Comparison of ENCODE assay signal across 20 cellular contexts in the genomic region with DNA sequence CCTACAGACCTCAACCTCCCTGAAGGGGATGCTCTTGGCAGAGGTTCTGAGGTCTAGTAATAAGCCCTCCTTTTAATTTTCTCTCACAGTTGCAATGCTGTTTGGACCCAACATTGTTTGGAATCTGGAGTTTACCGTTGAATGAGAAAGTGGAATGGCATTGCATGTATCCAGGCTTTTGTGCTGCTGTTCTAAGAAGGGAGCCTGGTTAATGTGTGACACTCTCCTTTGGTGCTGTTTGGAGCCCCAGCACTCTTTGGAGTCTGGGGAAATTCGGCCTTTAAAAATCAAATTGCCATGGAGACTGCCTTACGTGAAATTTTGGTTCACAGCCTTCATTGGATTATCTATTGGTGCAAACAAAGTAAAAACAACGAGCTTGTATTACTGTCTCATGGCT. TPM values are rescaled to one million over a fixed set of nuclear protein-coding genes. Genes with fewer than 3 reads are reported as not detected.
DNase-seq lines count a peak whose midpoint lies in the region; ATAC-seq and TF ChIP-seq lines count a peak whose summit lies in the region.
"Had no signal": no experiment of that assay in that cellular context is flagged by ENCODE, and none has a peak within 500 bp of the region (broad histone marks: within the 10 kb centered on the region; RNA-seq: fewer than 3 reads in every experiment).

No MANE protein-coding gene starts in this region.

- POLR2A ChIA-PET in MCF 10A (lab: Yijun Ruan, JAX), result interaction anchor here (1.2 to 1.6 kb wide), 3 partner anchors 11 to 71 kb away, joined by 3 to 4 read pairs (median 4); no protein-coding TSS in a partner anchor

- H3K4me3 ChIP-seq in breast epithelium (no peak overlapping the region), right atrium auricular region (no peak overlapping the region)
- H3K4me3 ChIP-seq: A549; BLaER1 treated with 17β-estradiol and CSF1 and Interleukin-3, amounts not matched to agents 10 nM and 100 nM had no signal

- intact Hi-C loops in breast epithelium (cut with DNase I; ENCODE audit: low total_unique reads), result loop anchor here (10.0 kb wide), 1 partner anchor 58 kb away; no protein-coding TSS in a partner anchor
- intact Hi-C loops in MCF 10A (cut with micrococcal nuclease), result no loop called here
- intact Hi-C loops in activated naive CD4-positive, alpha-beta T cell treated with anti-CD3 and anti-CD28 coated beads for 36 hours (cut with micrococcal nuclease), result no loop called here

- TF ChIP-seq POLR2A in breast epithelium (IDR thresholded peaks at IDR 0.05), result no peak

- TF ChIP-seq CTCF in breast epithelium (IDR thresholded peaks at IDR 0.05) (no peak), MCF 10A (IDR thresholded peaks at IDR 0.05; ENCODE audit: unreplicated experiment) (no peak), right atrium auricular region (IDR thresholded peaks at IDR 0.05) (no peak)

- H3K9me3 ChIP-seq in breast epithelium, result peaks cover 0 to 3% of the 10 kb centered on the region in 2 donors
- H3K9me3 ChIP-seq in right atrium auricular region, result no peaks in the 10 kb centered on the region
- H3K9me3 ChIP-seq: Caco-2 had no signal

- no peaks in the 10 kb centered on the region for H3K36me3 Mint-ChIP-seq in MCF 10A (ENCODE audit: insufficient read depth, unreplicated experiment)
- peaks cover 1% of the 10 kb centered on the region for H3K36me3 Mint-ChIP-seq in activated naive CD4-positive, alpha-beta T cell treated with anti-CD3 and anti-CD28 coated beads for 36 hours (ENCODE audit: low read depth)
- H3K36me3 Mint-ChIP-seq: CD8-positive, alpha-beta T cell had no signal

- BruUV-seq in MCF 10A (replicated peaks; lab: Mats Ljungman, UMichigan), result no TSS peak

- no peaks in the 10 kb centered on the region for H3K27me3 ChIP-seq in breast epithelium
- no peaks in the 10 kb centered on the region for H3K27me3 ChIP-seq in right atrium auricular region
- H3K27me3 ChIP-seq: BLaER1 treated with 17β-estradiol and CSF1 and Interleukin-3, amounts not matched to agents 10 nM and 100 nM had no signal

- H3K27ac ChIP-seq in breast epithelium, result peak overlapping the region; percentile 80 to 84
- H3K27ac ChIP-seq in right atrium auricular region, result no peak overlapping the region
- H3K27ac ChIP-seq: 22Rv1; BLaER1 treated with 17β-estradiol and CSF1 and Interleukin-3, amounts not matched to agents 10 nM and 100 nM; C4-2B had no signal

- H3K27me3 Mint-ChIP-seq in MCF 10A (ENCODE audit: insufficient read depth, unreplicated experiment), result no peaks in the 10 kb centered on the region
- H3K27me3 Mint-ChIP-seq in activated naive CD4-positive, alpha-beta T cell treated with anti-CD3 and anti-CD28 coated beads for 36 hours (ENCODE audit: low read depth), result peaks cover 6% of the 10 kb centered on the region

- H3K36me3 ChIP-seq in breast epithelium, result no peaks in the 10 kb centered on the region
- no peaks in the 10 kb centered on the region for H3K36me3 ChIP-seq in right atrium auricular region
- H3K36me3 ChIP-seq: BLaER1 treated with 17β-estradiol and CSF1 and Interleukin-3, amounts not matched to agents 10 nM and 100 nM had no signal

- H3K27ac Mint-ChIP-seq in MCF 10A (ENCODE audit: low read depth, unreplicated experiment), result no peak overlapping the region
- no peak overlapping the region for H3K27ac Mint-ChIP-seq in activated naive CD4-positive, alpha-beta T cell treated with anti-CD3 and anti-CD28 coated beads for 36 hours
- H3K27ac Mint-ChIP-seq: B cell; CD4-positive, alpha-beta T cell; CD8-positive, alpha-beta T cell had no signal

- H3K4me1 ChIP-seq in breast epithelium, result no peaks in the 10 kb centered on the region
- no peaks in the 10 kb centered on the region for H3K4me1 ChIP-seq in right atrium auricular region
- H3K4me1 ChIP-seq: Caco-2 had no signal

- H3K4me1 Mint-ChIP-seq in MCF 10A (ENCODE audit: insufficient read depth, unreplicated experiment), result peaks cover 19% of the 10 kb centered on the region
- no peaks in the 10 kb centered on the region for H3K4me1 Mint-ChIP-seq in activated naive CD4-positive, alpha-beta T cell treated with anti-CD3 and anti-CD28 coated beads for 36 hours (ENCODE audit: low read depth)
- H3K4me1 Mint-ChIP-seq: B cell had no signal

- no peak overlapping the region for H3K4me3 Mint-ChIP-seq in MCF 10A (ENCODE audit: unreplicated experiment)
- H3K4me3 Mint-ChIP-seq in activated naive CD4-positive, alpha-beta T cell treated with anti-CD3 and anti-CD28 coated beads for 36 hours, result no peak overlapping the region
- H3K4me3 Mint-ChIP-seq: B cell; CD4-positive, alpha-beta T cell; CD8-positive, alpha-beta T cell had no signal

- no peak for DNase-seq in breast epithelium (ENCODE audit: low spot score in 2 of 2)
- no peak for DNase-seq in MCF 10A (ENCODE audit: unreplicated experiment)
- peak; percentile 50 for DNase-seq in kidney tubule cell (ENCODE audit: low spot score)
- DNase-seq in renal cortical epithelial cell (ENCODE audit: low read depth), result peak; percentile 79
- no peak for DNase-seq in activated naive CD4-positive, alpha-beta T cell treated with anti-CD3 and anti-CD28 coated beads for 36 hours
- DNase-seq in right atrium auricular region (ENCODE audit: low spot score), result no peak
- DNase-seq: AML-193; Caco-2; Calu3; CD4-positive, alpha-beta T cell; CD8-positive, alpha-beta T cell; DMS79 treated with DMSO at 0.1 percent for 48 hours; GF-D8 had no signal

- no peak for ATAC-seq in GM18867 (IDR thresholded peaks at IDR 0.05; ENCODE audit: unreplicated experiment)
- ATAC-seq: A549; CD8-positive, alpha-beta T cell had no signal

- CTCF ChIA-PET in MCF 10A (lab: Yijun Ruan, JAX), result interaction anchor here (0.6 to 4.7 kb wide), 6 partner anchors 11 to 48 kb away, joined by 3 to 19 read pairs (median 4); no protein-coding TSS in a partner anchor
- CTCF ChIA-PET in activated naive CD4-positive, alpha-beta T cell treated with anti-CD3 and anti-CD28 coated beads for 36 hours (lab: Charles Lee), result interaction anchor here (2.0 to 2.6 kb wide), 2 partner anchors 11 to 40 kb away, joined by 9 to 11 read pairs; no protein-coding TSS in a partner anchor

- H3K9me3 Mint-ChIP-seq in MCF 10A (ENCODE audit: unreplicated experiment), result peaks cover 8% of the 10 kb centered on the region
- H3K9me3 Mint-ChIP-seq in activated naive CD4-positive, alpha-beta T cell treated with anti-CD3 and anti-CD28 coated beads for 36 hours, result peaks cover 11% of the 10 kb centered on the region

RNA-seq across cellular contexts. Expression of gene TMEM61, which starts 23.7 kb away (rescaled TPM):
- total RNA-seq in breast epithelium (1 to 10 TPM in 2 of 3 donors, under 1 TPM in 1; 0.32 to 8.3 (median 7.5) TPM), MCF 10A (2022) (0.39 TPM in 1 of 2 replicates, not detected in the other), renal cortical epithelial cell (0.35 TPM in 1 of 2 replicates, not detected in the other), right atrium auricular region (not detected)
- not detected for total RNA-seq in activated naive CD4-positive, alpha-beta T cell treated with anti-CD3 and anti-CD28 coated beads for 36 hours
- total RNA-seq: A172; B cell; Caco-2; CD4-positive, alpha-beta T cell; CD8-positive, alpha-beta T cell had no signal

RNA-seq across cellular contexts. Expression of gene BSND, which starts 42.0 kb away (rescaled TPM):
- total RNA-seq in breast epithelium (under 1 TPM in 2 of 3 donors, not detected in 1; under 0.01 to 0.15 TPM), MCF 10A (2022) (not detected in 2 replicates), renal cortical epithelial cell (0.45 TPM in 1 of 2 replicates, not detected in the other), right atrium auricular region (not detected)
- not detected for total RNA-seq in activated naive CD4-positive, alpha-beta T cell treated with anti-CD3 and anti-CD28 coated beads for 36 hours
- total RNA-seq: A172; B cell; Caco-2; Calu3; CD4-positive, alpha-beta T cell; CD8-positive, alpha-beta T cell had no signal

Comparison
In these comparisons a context has a peak if more than half of its experiments do, and no peak if none do; other contexts are left out.
1. DNase-seq: peak in kidney tubule cell (single experiment) and renal cortical epithelial cell (single experiment); none in breast epithelium (0 of 2), MCF 10A (single experiment), activated naive CD4-positive, alpha-beta T cell treated with anti-CD3 and anti-CD28 coated beads for 36 hours (single experiment) and right atrium auricular region (single experiment).
2. H3K27ac ChIP-seq: peak in breast epithelium (2 of 2); none in right atrium auricular region (0 of 2).